Comparison of ENCODE assay signal across 9 cellular contexts in the genomic region with DNA sequence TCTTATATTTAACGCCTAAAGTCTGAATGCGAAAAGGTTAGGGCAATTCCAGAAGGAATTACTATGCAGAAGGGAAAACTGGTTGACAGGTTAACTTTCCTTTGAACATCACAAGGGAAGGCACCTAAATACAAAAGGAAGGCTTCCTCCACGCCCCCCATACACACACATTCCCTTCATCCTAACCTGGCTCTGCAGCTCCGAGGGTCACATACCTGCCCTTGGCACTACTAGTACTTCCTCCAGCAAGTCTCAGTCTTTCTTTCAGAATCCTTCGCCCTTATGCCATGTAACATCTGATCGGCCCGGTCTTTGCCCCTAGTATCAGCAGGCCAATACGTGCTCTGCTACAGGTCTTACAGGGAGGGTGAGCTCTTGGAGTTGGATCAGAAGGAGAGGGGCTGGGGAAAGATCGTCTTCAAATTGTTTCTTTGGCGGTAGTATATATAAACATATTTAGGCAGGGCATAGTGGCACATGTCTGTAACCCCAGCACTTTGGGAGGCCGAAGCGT. TPM values are rescaled to one million over a fixed set of nuclear protein-coding genes. Genes with fewer than 3 reads are reported as not detected.
DNase-seq lines count a peak whose midpoint lies in the region; ATAC-seq, FAIRE-seq and TF ChIP-seq lines count a peak whose summit lies in the region.
"Had no signal": no experiment of that assay in that cellular context is flagged by ENCODE, and none has a peak within 500 bp of the region (broad histone marks: within the 10 kb centered on the region; RNA-seq: fewer than 3 reads in every experiment).

No MANE protein-coding gene starts in this region.

- no peak for TF ChIP-seq POLR2A in GM12878 (IDR thresholded peaks at IDR 0.05; ENCODE audit: low read depth, low read length)

- TF ChIP-seq CTCF in GM12878 (IDR thresholded peaks at IDR 0.05 in 2 of 3, conservative IDR thresholded peaks at IDR 0.05 in 1 of 3; ENCODE audit: control insufficient read depth in 2 of 3, extremely low read depth in 1 of 3, insufficient read depth in 1 of 3, low read depth in 3 of 3, low read length in 3 of 3) (no peak), nephron (IDR thresholded peaks at IDR 0.05; ENCODE audit: unreplicated experiment in 3 of 3) (no peak), mucosa of descending colon (IDR thresholded peaks at IDR 0.05) (no peak)

- H3K4me1 ChIP-seq in CD4-positive, CD25-positive, alpha-beta regulatory T cell (ENCODE audit: control insufficient read depth, insufficient read depth, low read length, poor library complexity, severe bottlenecking): peaks cover 32% of the 10 kb centered on the region
- H3K4me1 ChIP-seq in HUES6 (ENCODE audit: control insufficient read depth, insufficient read depth, low read length) (peaks cover 12% of the 10 kb centered on the region), GM12878 (ENCODE audit: control insufficient read depth, insufficient read depth, low read length) (peaks cover 3% of the 10 kb centered on the region; the same call in 1 of the 2 replicates), mucosa of descending colon (ENCODE audit: low read depth) (no peaks in the 10 kb centered on the region)

- no peaks in the 10 kb centered on the region for H3K27me3 Mint-ChIP-seq in CD4-positive, CD25-positive, alpha-beta regulatory T cell
- H3K27me3 Mint-ChIP-seq in nephron (ENCODE audit: low read depth): no peaks in the 10 kb centered on the region

- H3K9me3 ChIP-seq in CD4-positive, CD25-positive, alpha-beta regulatory T cell (ENCODE audit: control insufficient read depth in 2 of 2, low read length in 2 of 2): no peaks in the 10 kb centered on the region
- H3K9me3 ChIP-seq in HUES6 (ENCODE audit: control insufficient read depth, insufficient read depth, low read depth, low read length): no peaks in the 10 kb centered on the region
- no peaks in the 10 kb centered on the region for H3K9me3 ChIP-seq in GM12878 (replicated peaks; ENCODE audit: control insufficient read depth, insufficient read depth, low read length)
- H3K9me3 ChIP-seq in mucosa of descending colon: no peaks in the 10 kb centered on the region
- H3K9me3 ChIP-seq: thyroid gland had no signal

- no peak for TF ChIP-seq EP300 in GM12878 (IDR thresholded peaks at IDR 0.05; ENCODE audit: borderline replicate concordance in 1 of 2, control insufficient read depth in 1 of 2, low read depth in 2 of 2, low read length in 2 of 2)

- BruUV-seq in GM12878 (replicated peaks; lab: Mats Ljungman, UMichigan): no TSS peak

- TF ChIP-seq RAD21 in GM12878 (IDR thresholded peaks at IDR 0.05; ENCODE audit: insufficient read depth, low read depth, low read length): no peak

- intact Hi-C loops in GM12878 (cut with micrococcal nuclease; ENCODE audit: unreplicated experiment) (loop anchor here (10.0 kb wide), 2 partner anchors 223 to 413 kb away; partner anchors contain the start of gene DAP), mucosa of descending colon (cut with DNase I, micrococcal nuclease) (no loop called here)

- H4K20me1 ChIP-seq in GM12878 (ENCODE audit: control insufficient read depth, insufficient read depth): no peaks in the 10 kb centered on the region

- H3K9ac ChIP-seq in HUES6 (ENCODE audit: low read length) (no peak overlapping the region), GM12878 (ENCODE audit: control insufficient read depth, insufficient read depth, low read length) (no peak overlapping the region; the same call in 1 of the 2 replicates)

- H3K4me3 ChIP-seq in CD4-positive, CD25-positive, alpha-beta regulatory T cell (ENCODE audit: low read depth, low read length): no peak overlapping the region
- H3K4me3 ChIP-seq in HUES6 (ENCODE audit: low read depth, low read length) (peak overlapping the region; percentile 86), GM12878 (no peak overlapping the region), mucosa of descending colon (no peak overlapping the region)

- peaks cover 22 to 31% (median 27%) of the 10 kb centered on the region in 4 donors for H3K4me1 Mint-ChIP-seq in CD4-positive, CD25-positive, alpha-beta regulatory T cell
- peaks cover 38% of the 10 kb centered on the region for H3K4me1 Mint-ChIP-seq in nephron

- no peaks in the 10 kb centered on the region for H3K36me3 ChIP-seq in CD4-positive, CD25-positive, alpha-beta regulatory T cell (ENCODE audit: control insufficient read depth, insufficient read depth, low read length)
- H3K36me3 ChIP-seq in HUES6 (ENCODE audit: control insufficient read depth, insufficient read depth, low read length) (no peaks in the 10 kb centered on the region), GM12878 (ENCODE audit: control insufficient read depth in 2 of 2, insufficient read depth in 2 of 2, low read length in 1 of 2) (no peaks in the 10 kb centered on the region), mucosa of descending colon (ENCODE audit: low read depth) (no peaks in the 10 kb centered on the region)
- H3K36me3 ChIP-seq: thyroid gland had no signal

- no peak overlapping the region for H2AFZ ChIP-seq in GM12878 (ENCODE audit: control insufficient read depth, low read depth, low read length)

- SMC1A ChIA-PET in GM12878 (lab: Charles Lee; ENCODE audit: uncharacterized antibody, unreplicated experiment): no interaction called here

- H3K4me2 ChIP-seq in GM12878 (ENCODE audit: control insufficient read depth, insufficient read depth): peak overlapping the region; percentile 19

- no peak for ATAC-seq in CD4-positive, CD25-positive, alpha-beta regulatory T cell (ENCODE audit: low read depth in 2 of 2)
- ATAC-seq in GM12878 (no peak), mucosa of descending colon (no peak), HG02763 (IDR thresholded peaks at IDR 0.05; ENCODE audit: unreplicated experiment) (no peak), GM19324 (IDR thresholded peaks at IDR 0.05; ENCODE audit: low FRiP score, unreplicated experiment) (no peak)

- POLR2A ChIA-PET in GM12878 (lab: Charles Lee): no interaction called here

- peak overlapping the region in 2 of 3 donors; percentile 91 to 95 for H3K27ac Mint-ChIP-seq in CD4-positive, CD25-positive, alpha-beta regulatory T cell
- H3K27ac Mint-ChIP-seq in nephron: peak overlapping the region; percentile 92 to 99 (median 99)

- in situ Hi-C loops in GM12878 (cut with MboI): no loop called here

- peaks cover 43% of the 10 kb centered on the region for H3K79me2 ChIP-seq in GM12878 (ENCODE audit: control insufficient read depth, insufficient read depth, low read length)

- DNase-seq in CD4-positive, CD25-positive, alpha-beta regulatory T cell: no peak
- DNase-seq in GM12878 (ENCODE audit: low read depth, low spot score): no peak
- DNase-seq in mucosa of descending colon: no peak
- no peak for DNase-seq in cerebellum (ENCODE audit: low spot score)
- DNase-seq: thyroid gland had no signal

- RAD21 ChIA-PET in GM12878 (lab: Charles Lee; ENCODE audit: unreplicated experiment): no interaction called here

- FAIRE-seq in GM12878 (lab: Jason Lieb, UNC): no peak

- H3K27me3 ChIP-seq in CD4-positive, CD25-positive, alpha-beta regulatory T cell (ENCODE audit: control insufficient read depth, insufficient read depth, low read length): no peaks in the 10 kb centered on the region
- H3K27me3 ChIP-seq in HUES6 (ENCODE audit: control insufficient read depth, insufficient read depth, low read length): no peaks in the 10 kb centered on the region
- H3K27me3 ChIP-seq in GM12878 (replicated peaks in 1 of 2; ENCODE audit: control insufficient read depth in 2 of 2, insufficient read depth in 2 of 2, low read length in 1 of 2): no peaks in the 10 kb centered on the region
- H3K27me3 ChIP-seq: thyroid gland had no signal

- WGBS in GM12878 (ENCODE audit: insufficient coverage, insufficient replicate concordance, low lambda C conversion rate, missing lambda C conversion rate): 95% methylated on average over 12 of the region's 12 CpGs

- no peaks in the 10 kb centered on the region for H3K36me3 Mint-ChIP-seq in CD4-positive, CD25-positive, alpha-beta regulatory T cell
- H3K36me3 Mint-ChIP-seq in nephron (ENCODE audit: low read depth): no peaks in the 10 kb centered on the region

- CTCF ChIA-PET in GM12878 (lab: Yijun Ruan, JAX): interaction anchor here (1.3 kb wide), 1 partner anchor 12 kb away, joined by 4 read pairs; no protein-coding TSS in a partner anchor

- H3K9me3 Mint-ChIP-seq in CD4-positive, CD25-positive, alpha-beta regulatory T cell: no peaks in the 10 kb centered on the region
- H3K9me3 Mint-ChIP-seq in nephron: no peaks in the 10 kb centered on the region

- H3K27ac ChIP-seq in CD4-positive, CD25-positive, alpha-beta regulatory T cell (ENCODE audit: insufficient read depth, low read length, poor library complexity, severe bottlenecking): no peak overlapping the region
- H3K27ac ChIP-seq in HUES6 (ENCODE audit: low read depth, low read length) (no peak overlapping the region), GM12878 (ENCODE audit: control insufficient read depth, insufficient read depth) (no peak overlapping the region)

- H3K4me3 Mint-ChIP-seq in CD4-positive, CD25-positive, alpha-beta regulatory T cell: peak overlapping the region; percentile 0 to 98 (median 92)
- peak overlapping the region; percentile 92 to 94 (median 92) for H3K4me3 Mint-ChIP-seq in nephron

RNA-seq across cellular contexts. Expression of gene MARCHF6, which starts 1.6 kb away (rescaled TPM):
- 188 TPM for total RNA-seq in CD4-positive, CD25-positive, alpha-beta regulatory T cell
- 10 to 100 TPM; 34.9 to 54.1 (median 51.3) TPM for polyA plus RNA-seq in CD4-positive, CD25-positive, alpha-beta regulatory T cell
- total RNA-seq in GM12878 (2013; cell fraction: nucleolus; rRNA removed): 302 and 355 TPM in 2 replicates
- total RNA-seq in GM12878 (2014; rRNA removed): 39.1 and 53.0 TPM in 2 replicates
- total RNA-seq in GM12878 (2014; rRNA removed; fragmentation: Illumina TruSeq; extraction: Trizol): 42.7 and 46.3 TPM in 2 replicates
- total RNA-seq in GM12878 (2021): 76.2 and 83.2 TPM in 2 replicates
- polyA plus RNA-seq in GM12878 (2011; ENCODE audit: low read depth): 67.0 TPM
- polyA plus RNA-seq in GM12878 (2011; rRNA removed): 172 and 200 TPM in 2 replicates
- polyA plus RNA-seq in GM12878 (2011; cell fraction: cytosol; rRNA removed): 75.0 and 102 TPM in 2 replicates
- 357 and 470 TPM in 2 replicates for polyA plus RNA-seq in GM12878 (2011; cell fraction: nucleus; rRNA removed)
- polyA plus RNA-seq in GM12878 (2012): 84.3 and 89.3 TPM in 2 replicates
- 51.9 and 65.4 TPM in 2 replicates for polyA plus RNA-seq in GM12878 (2014; fragmentation: Illumina TruSeq; extraction: Trizol)
- 10 to 100 TPM; 59.0 to 74.3 TPM for polyA plus RNA-seq in GM12878 (2014; fragmentation: Nextera tagmentation; extraction: Ambion mirVana)
- polyA plus RNA-seq in GM12878 (2014; rRNA removed): 56.5 and 58.6 TPM in 2 replicates
- polyA plus RNA-seq in GM12878 (2016; fragmentation: Nextera tagmentation; extraction: Ambion mirVana): 10 to 100 TPM; 63.1 to 64.1 TPM
- 262 and 344 TPM in 2 replicates for polyA minus RNA-seq in GM12878 (2011; rRNA and poly(A)+ RNA removed)
- 51.1 and 54.6 TPM in 2 replicates for polyA minus RNA-seq in GM12878 (2011; cell fraction: cytosol; rRNA and poly(A)+ RNA removed)
- polyA minus RNA-seq in GM12878 (2011; cell fraction: nucleus; rRNA and poly(A)+ RNA removed): 80.8 and 82.3 TPM in 2 replicates
- 100 to 1,000 TPM; 141 to 205 (median 165) TPM for total RNA-seq in mucosa of descending colon
- 228 TPM for total RNA-seq in cerebellum

RNA-seq across cellular contexts. Expression of gene CMBL, which starts 44.2 kb away (rescaled TPM):
- 0.59 TPM for total RNA-seq in CD4-positive, CD25-positive, alpha-beta regulatory T cell
- polyA plus RNA-seq in CD4-positive, CD25-positive, alpha-beta regulatory T cell: under 1 TPM in 2 of 4 donors, not detected in 2; 0.13 to 0.33 TPM
- 1.0 TPM in 1 of 2 replicates, not detected in the other for total RNA-seq in GM12878 (2013; cell fraction: nucleolus; rRNA removed)
- 1.8 and 2.0 TPM in 2 replicates for total RNA-seq in GM12878 (2014; rRNA removed)
- total RNA-seq in GM12878 (2014; rRNA removed; fragmentation: Illumina TruSeq; extraction: Trizol): 4.2 and 4.7 TPM in 2 replicates
- 8.0 TPM in 2 replicates for total RNA-seq in GM12878 (2021)
- 3.8 TPM for polyA plus RNA-seq in GM12878 (2011; ENCODE audit: low read depth)
- 3.4 and 5.0 TPM in 2 replicates for polyA plus RNA-seq in GM12878 (2011; rRNA removed)
- polyA plus RNA-seq in GM12878 (2011; cell fraction: cytosol; rRNA removed): 6.4 and 8.6 TPM in 2 replicates
- 1.0 and 1.8 TPM in 2 replicates for polyA plus RNA-seq in GM12878 (2011; cell fraction: nucleus; rRNA removed)
- 7.7 and 10.0 TPM in 2 replicates for polyA plus RNA-seq in GM12878 (2012)
- polyA plus RNA-seq in GM12878 (2014; fragmentation: Illumina TruSeq; extraction: Trizol): 9.2 and 13.6 TPM in 2 replicates
- 1 to 10 TPM; 4.9 to 7.0 TPM for polyA plus RNA-seq in GM12878 (2014; fragmentation: Nextera tagmentation; extraction: Ambion mirVana)
- polyA plus RNA-seq in GM12878 (2014; rRNA removed): 9.0 and 10.5 TPM in 2 replicates
- polyA plus RNA-seq in GM12878 (2016; fragmentation: Nextera tagmentation; extraction: Ambion mirVana): 10 to 100 TPM; 13.6 to 15.6 TPM
- 3.1 and 4.4 TPM in 2 replicates for polyA minus RNA-seq in GM12878 (2011; rRNA and poly(A)+ RNA removed)
- polyA minus RNA-seq in GM12878 (2011; cell fraction: cytosol; rRNA and poly(A)+ RNA removed): 3.3 and 5.4 TPM in 2 replicates
- 0.97 and 2.9 TPM in 2 replicates for polyA minus RNA-seq in GM12878 (2011; cell fraction: nucleus; rRNA and poly(A)+ RNA removed)
- total RNA-seq in mucosa of descending colon: 100 to 1,000 TPM in 1 of 3 donors, 10 to 100 TPM in 2; 81.4 to 210 (median 97.9) TPM
- 10.0 TPM for total RNA-seq in cerebellum
